ENCODE assay signal across 15 cellular contexts in the genomic region with DNA sequence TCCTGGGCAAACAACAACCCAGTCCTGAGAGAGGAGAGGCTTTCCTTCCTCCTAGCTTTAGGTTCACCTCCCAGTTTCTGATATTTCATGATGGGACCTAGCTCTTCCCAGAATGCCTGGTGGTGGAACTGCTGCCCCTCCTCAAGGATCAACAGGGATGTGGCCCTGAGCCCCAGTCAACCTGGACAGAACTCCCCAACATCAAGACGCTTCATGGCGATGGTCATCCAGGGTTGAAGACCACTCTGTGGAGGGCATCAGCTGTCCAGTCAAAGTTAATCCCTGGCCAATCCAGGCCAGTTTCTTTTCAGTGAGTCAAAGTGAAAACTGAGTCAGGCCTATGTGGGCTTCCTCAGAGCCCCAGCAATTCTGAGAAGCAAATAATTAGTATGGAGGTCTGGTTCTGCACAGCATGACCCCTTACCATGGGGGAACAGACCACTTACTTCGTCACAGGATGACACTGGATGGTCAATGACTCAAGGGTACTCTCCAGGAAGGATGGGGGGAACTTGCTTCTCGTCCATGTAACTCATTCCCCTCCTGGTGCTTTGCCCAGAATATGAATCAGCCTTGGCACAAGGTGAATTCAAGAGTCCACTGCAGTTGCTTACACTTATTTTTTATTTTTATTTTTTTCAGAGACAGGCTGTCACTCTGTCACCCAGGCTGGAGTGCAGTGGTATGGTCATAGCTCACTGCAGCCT. TPM values are rescaled to one million over a fixed set of nuclear protein-coding genes. Genes with fewer than 3 reads are reported as not detected.
DNase-seq lines count a peak whose midpoint lies in the region; ATAC-seq and TF ChIP-seq lines count a peak whose summit lies in the region.
"Had no signal": no experiment of that assay in that cellular context is flagged by ENCODE, and none has a peak within 500 bp of the region (broad histone marks: within the 10 kb centered on the region; RNA-seq: fewer than 3 reads in every experiment).

No MANE protein-coding gene starts in this region.

- POLR2A ChIA-PET in PC-3 (lab: Charles Lee; ENCODE audit: unreplicated experiment): no interaction called here
- POLR2A ChIA-PET in CD8-positive, alpha-beta T cell (lab: Charles Lee): no interaction called here

- no peaks in the 10 kb centered on the region for H3F3A ChIP-seq in PC-3 (ENCODE audit: low read length, unreplicated experiment)

- peak overlapping the region; percentile 16; the same call in 1 of the 2 replicates for H3K4me2 ChIP-seq in PC-3 (ENCODE audit: low read length)
- H3K4me2 ChIP-seq: BLaER1 had no signal

- H3K9me3 Mint-ChIP-seq in activated T-cell treated with anti-CD3 and anti-CD28 coated beads, Interleukin-2, amount 50 U/mL, for 24 hours: no peaks in the 10 kb centered on the region
- no peaks in the 10 kb centered on the region for H3K9me3 Mint-ChIP-seq in stimulated activated memory B cell treated with anti-CD40 and anti-IgM and Interleukin-4, amounts not matched to agents 10 μg/mL and 1 μg/mL and 100 μg/mL, for 72 hours
- H3K9me3 Mint-ChIP-seq in activated T-helper 1 cell treated with anti-CD3 and anti-CD28 coated beads, Interleukin-12 subunit alpha, Interleukin-12 subunit beta, Interleukin-2, Interleukin-4 antibody, amounts not matched to agents 30 ng/mL and 10 ng/mL and 1 ng/mL, durations not matched to agents 14 hours and 24 hours and 36 hours: no peaks in the 10 kb centered on the region
- H3K9me3 Mint-ChIP-seq in CD8-positive, alpha-beta T cell: no peaks in the 10 kb centered on the region
- H3K9me3 Mint-ChIP-seq: activated B cell treated with CpG ODN at 0.5 μM for 24 hours, nephron had no signal

- no peaks in the 10 kb centered on the region for H3K36me3 Mint-ChIP-seq in activated T-cell treated with anti-CD3 and anti-CD28 coated beads, Interleukin-2, amount 50 U/mL, for 24 hours (ENCODE audit: low read depth)
- H3K36me3 Mint-ChIP-seq in stimulated activated memory B cell treated with anti-CD40 and anti-IgM and Interleukin-4, amounts not matched to agents 10 μg/mL and 1 μg/mL and 100 μg/mL, for 72 hours: no peaks in the 10 kb centered on the region
- no peaks in the 10 kb centered on the region for H3K36me3 Mint-ChIP-seq in activated T-helper 1 cell treated with anti-CD3 and anti-CD28 coated beads, Interleukin-12 subunit alpha, Interleukin-12 subunit beta, Interleukin-2, Interleukin-4 antibody, amounts not matched to agents 30 ng/mL and 10 ng/mL and 1 ng/mL, durations not matched to agents 14 hours and 24 hours and 36 hours (ENCODE audit: low read depth)
- H3K36me3 Mint-ChIP-seq in CD8-positive, alpha-beta T cell: no peaks in the 10 kb centered on the region
- H3K36me3 Mint-ChIP-seq: activated naive CD8-positive, alpha-beta T cell had no signal

- no peak overlapping the region for H3K9ac ChIP-seq in PC-3 (ENCODE audit: low read length)

- no peaks in the 10 kb centered on the region for H3K27me3 ChIP-seq in PC-3 (ENCODE audit: low read length)
- H3K27me3 ChIP-seq in CD8-positive, alpha-beta T cell (ENCODE audit: insufficient read depth, low read length): no peaks in the 10 kb centered on the region
- H3K27me3 ChIP-seq: BLaER1, stomach had no signal

- CTCF ChIA-PET in PC-3 (lab: Charles Lee): no interaction called here
- CTCF ChIA-PET in CD8-positive, alpha-beta T cell (lab: Charles Lee): no interaction called here

- no peaks in the 10 kb centered on the region for H3K36me3 ChIP-seq in PC-3 (ENCODE audit: low read depth, low read length)
- no peaks in the 10 kb centered on the region for H3K36me3 ChIP-seq in CD8-positive, alpha-beta T cell (ENCODE audit: insufficient read depth, low read length)
- H3K36me3 ChIP-seq: BLaER1, stomach had no signal

- peaks cover 12% of the 10 kb centered on the region for H3K4me1 ChIP-seq in PC-3 (ENCODE audit: insufficient read depth, low read length)
- H3K4me1 ChIP-seq in CD8-positive, alpha-beta T cell (ENCODE audit: insufficient read depth, low read length): peaks cover 4% of the 10 kb centered on the region

- ATAC-seq in PC-3: peak; percentile 97
- peak; percentile 56 for ATAC-seq in stimulated activated memory B cell treated with anti-CD40 and anti-IgM and Interleukin-4, amounts not matched to agents 10 μg/mL and 1 μg/mL and 100 μg/mL, for 72 hours
- no peak for ATAC-seq in CD8-positive, alpha-beta T cell

- H3K27ac ChIP-seq in PC-3 (ENCODE audit: low read length) (peak overlapping the region; percentile 23), epithelial cell of prostate (no peak overlapping the region)
- H3K27ac ChIP-seq in CD8-positive, alpha-beta T cell (ENCODE audit: low read depth, low read length): no peak overlapping the region
- H3K27ac ChIP-seq: BLaER1, stomach had no signal

- no peak overlapping the region for H3K4me3 ChIP-seq in PC-3 (ENCODE audit: low read length)
- H3K4me3 ChIP-seq in CD8-positive, alpha-beta T cell (ENCODE audit: low read depth, low read length): no peak overlapping the region
- H3K4me3 ChIP-seq: BLaER1, stomach had no signal

- no peaks in the 10 kb centered on the region for H3K9me2 ChIP-seq in PC-3 (replicated peaks; ENCODE audit: low read length)

- no peaks in the 10 kb centered on the region for H3K9me3 ChIP-seq in PC-3 (ENCODE audit: low read length)
- H3K9me3 ChIP-seq in CD8-positive, alpha-beta T cell (ENCODE audit: low read length): no peaks in the 10 kb centered on the region
- H3K9me3 ChIP-seq: BLaER1, stomach had no signal

- no peak overlapping the region for H3K4me3 Mint-ChIP-seq in activated T-cell treated with anti-CD3 and anti-CD28 coated beads, Interleukin-2, amount 50 U/mL, for 24 hours
- H3K4me3 Mint-ChIP-seq in stimulated activated memory B cell treated with anti-CD40 and anti-IgM and Interleukin-4, amounts not matched to agents 10 μg/mL and 1 μg/mL and 100 μg/mL, for 72 hours: no peak overlapping the region
- H3K4me3 Mint-ChIP-seq in activated T-helper 1 cell treated with anti-CD3 and anti-CD28 coated beads, Interleukin-12 subunit alpha, Interleukin-12 subunit beta, Interleukin-2, Interleukin-4 antibody, amounts not matched to agents 30 ng/mL and 10 ng/mL and 1 ng/mL, durations not matched to agents 14 hours and 24 hours and 36 hours: no peak overlapping the region
- H3K4me3 Mint-ChIP-seq in CD8-positive, alpha-beta T cell: no peak overlapping the region
- H3K4me3 Mint-ChIP-seq: activated B cell treated with CpG ODN at 0.5 μM for 24 hours; activated naive CD8-positive, alpha-beta T cell had no signal

- H3K27me3 Mint-ChIP-seq in activated T-cell treated with anti-CD3 and anti-CD28 coated beads, Interleukin-2, amount 50 U/mL, for 24 hours: peaks cover 3% of the 10 kb centered on the region
- H3K27me3 Mint-ChIP-seq in stimulated activated memory B cell treated with anti-CD40 and anti-IgM and Interleukin-4, amounts not matched to agents 10 μg/mL and 1 μg/mL and 100 μg/mL, for 72 hours: peaks cover 39% of the 10 kb centered on the region
- peaks cover 1% of the 10 kb centered on the region for H3K27me3 Mint-ChIP-seq in activated T-helper 1 cell treated with anti-CD3 and anti-CD28 coated beads, Interleukin-12 subunit alpha, Interleukin-12 subunit beta, Interleukin-2, Interleukin-4 antibody, amounts not matched to agents 30 ng/mL and 10 ng/mL and 1 ng/mL, durations not matched to agents 14 hours and 24 hours and 36 hours (ENCODE audit: insufficient read depth)
- H3K27me3 Mint-ChIP-seq in CD8-positive, alpha-beta T cell (ENCODE audit: low read depth): peaks cover 14% of the 10 kb centered on the region

- H2AFZ ChIP-seq in PC-3 (ENCODE audit: low read length): no peak overlapping the region

- intact Hi-C loops in PC-3 (cut with micrococcal nuclease): no loop called here
- intact Hi-C loops in activated T-helper 1 cell treated with anti-CD3 and anti-CD28 coated beads, Interleukin-12 subunit alpha, Interleukin-12 subunit beta, Interleukin-2, Interleukin-4 antibody, amounts not matched to agents 30 ng/mL and 10 ng/mL and 1 ng/mL, durations not matched to agents 14 hours and 24 hours and 36 hours (cut with micrococcal nuclease): no loop called here
- intact Hi-C loops in CD8-positive, alpha-beta T cell (cut with DNase I, micrococcal nuclease): no loop called here

- no peak for DNase-seq in activated T-cell treated with anti-CD3 and anti-CD28 coated beads, Interleukin-2, amount 50 U/mL, for 24 hours
- no peak for DNase-seq in activated T-cell treated with anti-CD3 and anti-CD28 coated beads, Interleukin-2, amount 50 U/mL, for 1 hour
- DNase-seq in PC-3 (peak; percentile 97), epithelial cell of prostate (ENCODE audit: low read depth, low spot score) (peak; percentile 36)
- DNase-seq in activated T-helper 1 cell treated with anti-CD3 and anti-CD28 coated beads, Interleukin-12 subunit alpha, Interleukin-12 subunit beta, Interleukin-2, Interleukin-4 antibody, amounts not matched to agents 30 ng/mL and 10 ng/mL and 1 ng/mL, durations not matched to agents 14 hours and 24 hours and 36 hours (ENCODE audit: low spot score): no peak
- DNase-seq in CD8-positive, alpha-beta T cell: no peak
- DNase-seq in stimulated activated naive CD4-positive, alpha-beta T cell treated with Interleukin-2 at 50 U/mL for 16 hours (lab: John Stamatoyannopoulos, UW): no peak
- DNase-seq: activated B cell treated with CpG ODN at 0.5 μM for 24 hours; Right ventricle myocardium superior; stimulated activated CD4-positive, alpha-beta T cell treated with anti-CD3 and anti-CD28 coated beads, Interleukin-15, amount 100 ng/mL, for 24 hours; stomach had no signal

- TF ChIP-seq CTCF in PC-3 (conservative IDR thresholded peaks at IDR 0.05; ENCODE audit: low read depth, low read length): no peak
- TF ChIP-seq CTCF in CD8-positive, alpha-beta T cell (IDR thresholded peaks at IDR 0.05): no peak

- peaks cover 18% of the 10 kb centered on the region for H3K4me1 Mint-ChIP-seq in activated T-cell treated with anti-CD3 and anti-CD28 coated beads, Interleukin-2, amount 50 U/mL, for 24 hours (ENCODE audit: low read depth)
- peaks cover 6% of the 10 kb centered on the region for H3K4me1 Mint-ChIP-seq in stimulated activated memory B cell treated with anti-CD40 and anti-IgM and Interleukin-4, amounts not matched to agents 10 μg/mL and 1 μg/mL and 100 μg/mL, for 72 hours
- H3K4me1 Mint-ChIP-seq in activated T-helper 1 cell treated with anti-CD3 and anti-CD28 coated beads, Interleukin-12 subunit alpha, Interleukin-12 subunit beta, Interleukin-2, Interleukin-4 antibody, amounts not matched to agents 30 ng/mL and 10 ng/mL and 1 ng/mL, durations not matched to agents 14 hours and 24 hours and 36 hours (ENCODE audit: low read depth): peaks cover 14% of the 10 kb centered on the region
- H3K4me1 Mint-ChIP-seq in CD8-positive, alpha-beta T cell (ENCODE audit: low read depth): peaks cover 7% of the 10 kb centered on the region

- no TSS peak for BruUV-seq in PC-3 (replicated peaks; lab: Mats Ljungman, UMichigan)

- no peaks in the 10 kb centered on the region for H3K79me2 ChIP-seq in PC-3 (ENCODE audit: low read length)

- peak overlapping the region; percentile 68 for H3K27ac Mint-ChIP-seq in activated T-cell treated with anti-CD3 and anti-CD28 coated beads, Interleukin-2, amount 50 U/mL, for 24 hours
- no peak overlapping the region for H3K27ac Mint-ChIP-seq in stimulated activated memory B cell treated with anti-CD40 and anti-IgM and Interleukin-4, amounts not matched to agents 10 μg/mL and 1 μg/mL and 100 μg/mL, for 72 hours
- no peak overlapping the region for H3K27ac Mint-ChIP-seq in activated T-helper 1 cell treated with anti-CD3 and anti-CD28 coated beads, Interleukin-12 subunit alpha, Interleukin-12 subunit beta, Interleukin-2, Interleukin-4 antibody, amounts not matched to agents 30 ng/mL and 10 ng/mL and 1 ng/mL, durations not matched to agents 14 hours and 24 hours and 36 hours
- H3K27ac Mint-ChIP-seq in CD8-positive, alpha-beta T cell: no peak overlapping the region
- H3K27ac Mint-ChIP-seq: activated B cell treated with CpG ODN at 0.5 μM for 24 hours; activated naive CD8-positive, alpha-beta T cell had no signal

- H4K20me1 ChIP-seq in PC-3 (ENCODE audit: low read length): no peaks in the 10 kb centered on the region
- H4K20me1 ChIP-seq: BLaER1 had no signal

RNA-seq across cellular contexts. Expression of gene XYLT2, which starts 14.7 kb away (rescaled TPM):
- 53.5 and 54.3 TPM in 2 replicates for total RNA-seq in PC-3 (2014; rRNA removed)
- 63.0 and 63.9 TPM in 2 replicates for total RNA-seq in activated T-helper 1 cell treated with anti-CD3 and anti-CD28 coated beads, Interleukin-12 subunit alpha, Interleukin-12 subunit beta, Interleukin-2, Interleukin-4 antibody, amounts not matched to agents 30 ng/mL and 10 ng/mL and 1 ng/mL, durations not matched to agents 14 hours and 24 hours and 36 hours
- 1 to 10 TPM; 9.0 to 9.4 TPM for total RNA-seq in CD8-positive, alpha-beta T cell

RNA-seq across cellular contexts. Expression of gene MRPL27, which starts 41.7 kb away (rescaled TPM):
- total RNA-seq in PC-3 (2014; rRNA removed): 168 and 173 TPM in 2 replicates
- 73.4 and 78.7 TPM in 2 replicates for total RNA-seq in activated T-helper 1 cell treated with anti-CD3 and anti-CD28 coated beads, Interleukin-12 subunit alpha, Interleukin-12 subunit beta, Interleukin-2, Interleukin-4 antibody, amounts not matched to agents 30 ng/mL and 10 ng/mL and 1 ng/mL, durations not matched to agents 14 hours and 24 hours and 36 hours
- 10 to 100 TPM; 28.6 to 30.8 TPM for total RNA-seq in CD8-positive, alpha-beta T cell

RNA-seq across cellular contexts. Expression of gene EME1, which starts 41.8 kb away (rescaled TPM):
- 20.0 and 28.0 TPM in 2 replicates for total RNA-seq in PC-3 (2014; rRNA removed)
- 27.7 and 32.9 TPM in 2 replicates for total RNA-seq in activated T-helper 1 cell treated with anti-CD3 and anti-CD28 coated beads, Interleukin-12 subunit alpha, Interleukin-12 subunit beta, Interleukin-2, Interleukin-4 antibody, amounts not matched to agents 30 ng/mL and 10 ng/mL and 1 ng/mL, durations not matched to agents 14 hours and 24 hours and 36 hours
- total RNA-seq in CD8-positive, alpha-beta T cell: under 1 TPM; 0.53 to 0.60 TPM
- total RNA-seq: Right ventricle myocardium superior had no signal

RNA-seq across cellular contexts. Expression of gene TMEM92, which starts 57.0 kb away (rescaled TPM):
- total RNA-seq in PC-3 (2014; rRNA removed): 5.6 and 6.9 TPM in 2 replicates
- total RNA-seq in activated T-helper 1 cell treated with anti-CD3 and anti-CD28 coated beads, Interleukin-12 subunit alpha, Interleukin-12 subunit beta, Interleukin-2, Interleukin-4 antibody, amounts not matched to agents 30 ng/mL and 10 ng/mL and 1 ng/mL, durations not matched to agents 14 hours and 24 hours and 36 hours: 0.21 and 0.47 TPM in 2 replicates
- total RNA-seq in CD8-positive, alpha-beta T cell: not detected
- total RNA-seq: activated B cell treated with CpG ODN at 0.5 μM for 24 hours, Right ventricle myocardium superior had no signal

Comparison
In these comparisons a context has a peak if more than half of its experiments do, and no peak if none do; other contexts are left out.
1. DNase-seq: peak in PC-3 (single experiment) and epithelial cell of prostate (single experiment); none in activated T-cell treated with anti-CD3 and anti-CD28 coated beads, Interleukin-2, amount 50 U/mL, for 24 hours (single experiment), activated T-cell treated with anti-CD3 and anti-CD28 coated beads, Interleukin-2, amount 50 U/mL, for 1 hour (single experiment), activated T-helper 1 cell treated with anti-CD3 and anti-CD28 coated beads, Interleukin-12 subunit alpha, Interleukin-12 subunit beta, Interleukin-2, Interleukin-4 antibody, amounts not matched to agents 30 ng/mL and 10 ng/mL and 1 ng/mL, durations not matched to agents 14 hours and 24 hours and 36 hours (single experiment), CD8-positive, alpha-beta T cell (0 of 7) and stimulated activated naive CD4-positive, alpha-beta T cell treated with Interleukin-2 at 50 U/mL for 16 hours (single experiment).
2. RNA of gene EME1, which starts 41.8 kb away (total RNA-seq): 27.7 to 32.9 TPM in activated T-helper 1 cell treated with anti-CD3 and anti-CD28 coated beads, Interleukin-12 subunit alpha, Interleukin-12 subunit beta, Interleukin-2, Interleukin-4 antibody, amounts not matched to agents 30 ng/mL and 10 ng/mL and 1 ng/mL, durations not matched to agents 14 hours and 24 hours and 36 hours and 20.0 to 28.0 TPM in PC-3; 0.53 to 0.60 TPM in CD8-positive, alpha-beta T cell; every median in the first group is over 10 times any median in the second.